In the genomic region with DNA sequence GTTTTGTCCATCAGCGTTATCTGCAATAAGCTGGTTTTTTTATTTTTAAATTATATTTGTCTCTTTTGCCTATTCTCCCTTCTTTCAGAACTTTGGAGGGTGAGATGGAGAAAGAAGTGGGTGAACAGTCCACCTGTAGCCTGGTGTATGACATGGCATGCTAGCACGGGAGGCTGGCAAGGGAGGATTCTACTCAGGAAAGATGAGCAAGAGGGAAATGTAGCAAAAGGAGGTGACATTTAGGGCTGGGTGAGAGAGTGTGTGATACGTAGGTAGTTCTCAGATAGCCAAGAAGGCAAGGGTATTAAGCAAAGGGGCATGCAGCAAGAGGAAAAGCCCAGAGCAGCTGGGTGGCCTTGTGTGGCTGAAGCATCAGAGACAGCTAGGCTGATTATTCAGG, we compare ENCODE assay signal across 22 cellular contexts.
"Had no signal": no experiment of that assay in that cellular context is flagged by ENCODE, and none has a peak within 500 bp of the region (broad histone marks: within the 10 kb centered on the region; RNA-seq: fewer than 3 reads in every experiment).

No MANE protein-coding gene starts in this region.

- ATAC-seq: effector memory CD8-positive, alpha-beta T cell; lower lobe of right lung; natural killer cell treated with Interleukin-12 subunit alpha and Interleukin-12 subunit beta and Interleukin-15 and Interleukin-18, amount 100 ng/mL, for 72 hours; psoas muscle; right lobe of liver had no signal

- H3K27me3 Mint-ChIP-seq: effector memory CD8-positive, alpha-beta T cell; memory B cell; natural killer cell treated with Interleukin-12 subunit alpha and Interleukin-12 subunit beta and Interleukin-15 and Interleukin-18, amount 100 ng/mL, for 72 hours; type B pancreatic cell had no signal

- H3K9me3 ChIP-seq: esophagus squamous epithelium, psoas muscle, right lobe of liver, vagina had no signal

- H3K4me3 Mint-ChIP-seq: effector memory CD8-positive, alpha-beta T cell; immature natural killer cell; memory B cell; natural killer cell treated with Interleukin-12 subunit alpha and Interleukin-12 subunit beta and Interleukin-15 and Interleukin-18, amount 100 ng/mL, for 72 hours; type B pancreatic cell had no signal

- DNase-seq: cortex of kidney; effector memory CD8-positive, alpha-beta T cell; esophagus squamous epithelium; glutamatergic neuron; immature natural killer cell; left ventricle myocardium inferior; lower lobe of right lung; midbrain; occipital lobe; psoas muscle; right lobe of liver; stimulated activated CD4-positive, alpha-beta T cell treated with anti-CD3 and anti-CD28 coated beads, Interleukin-12 subunit alpha, Interleukin-12 subunit beta, amount 100 ng/mL, for 4 hours; stimulated activated naive CD4-positive, alpha-beta T cell; stomach; substantia nigra had no signal

- H3K4me3 ChIP-seq: esophagus squamous epithelium, gastroesophageal sphincter, left ventricle myocardium inferior, lower lobe of right lung, psoas muscle, right lobe of liver, skin epidermis, stomach, vagina had no signal

- H3K36me3 ChIP-seq: esophagus squamous epithelium, gastroesophageal sphincter, left ventricle myocardium inferior, lower lobe of right lung, right lobe of liver, stomach, vagina had no signal

- H3K27ac ChIP-seq: epithelial cell of prostate, left ventricle myocardium inferior, lower lobe of right lung, psoas muscle, right lobe of liver, skin epidermis, stomach, vagina had no signal

- H3K4me1 ChIP-seq: gastroesophageal sphincter, left ventricle myocardium inferior, lower lobe of right lung, psoas muscle, right lobe of liver, stomach, vagina had no signal

- H3K27me3 ChIP-seq: esophagus squamous epithelium, gastroesophageal sphincter, right lobe of liver, stomach, vagina had no signal

- H3K27ac Mint-ChIP-seq: effector memory CD8-positive, alpha-beta T cell; immature natural killer cell; memory B cell; natural killer cell treated with Interleukin-12 subunit alpha and Interleukin-12 subunit beta and Interleukin-15 and Interleukin-18, amount 100 ng/mL, for 72 hours had no signal

- H3K4me1 Mint-ChIP-seq: immature natural killer cell, memory B cell had no signal

- H3K36me3 Mint-ChIP-seq: immature natural killer cell, memory B cell had no signal
